In the genomic region with DNA sequence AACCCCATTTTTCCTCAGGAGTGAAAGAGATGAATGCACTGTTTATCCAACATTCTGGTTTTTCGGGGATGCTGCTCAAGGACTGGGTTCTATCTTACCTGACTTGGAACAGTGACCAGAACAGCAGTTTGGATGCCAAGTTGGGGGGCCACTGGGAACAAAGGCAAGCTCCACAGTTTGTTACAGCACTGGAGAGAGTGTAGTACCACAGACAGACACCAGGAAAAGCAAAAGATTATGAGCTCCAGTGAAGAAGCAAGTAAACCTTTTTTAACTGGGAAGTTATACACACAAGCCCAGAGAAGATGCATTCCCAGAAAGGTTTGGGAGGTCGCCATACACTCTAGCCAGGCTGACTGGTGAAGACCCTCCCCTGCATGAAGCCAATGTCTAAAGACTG, we compare ENCODE assay signal across 20 cellular contexts. TPM values are rescaled to one million over a fixed set of nuclear protein-coding genes. Genes with fewer than 3 reads are reported as not detected.
"Had no signal": no experiment of that assay in that cellular context is flagged by ENCODE, and none has a peak within 500 bp of the region (broad histone marks: within the 10 kb centered on the region; RNA-seq: fewer than 3 reads in every experiment).

No MANE protein-coding gene starts in this region.

- H3K4me1 ChIP-seq: breast epithelium, left ventricle myocardium inferior, spleen, stomach, testis, upper lobe of right lung had no signal

- H3K4me3 Mint-ChIP-seq: activated T-helper 1 cell treated with anti-CD3 and anti-CD28 coated beads, Interleukin-12 subunit alpha, Interleukin-12 subunit beta, Interleukin-2, Interleukin-4 antibody, amounts not matched to agents 30 ng/mL and 10 ng/mL and 1 ng/mL, durations not matched to agents 14 hours and 24 hours and 36 hours; memory B cell; natural killer cell; T-cell had no signal

- DNase-seq: activated CD4-positive, CD25-positive, alpha-beta regulatory T cell treated with anti-CD3 and anti-CD28 coated beads, Interleukin-2, amount 50 U/mL, for 72 hours; activated naive CD4-positive, alpha-beta T cell; anterior cingulate cortex; hippocampal formation; left ventricle myocardium inferior; natural killer cell; spleen; stimulated activated CD4-positive, alpha-beta T cell treated with anti-CD3 and anti-CD28 coated beads, Interleukin-1b, Interleukin-23, amount 100 ng/mL, for 48 hours; stomach; T-cell; T-helper 9 cell; testis; upper lobe of right lung had no signal

- H3K27me3 ChIP-seq: breast epithelium, spleen, stomach, testis, upper lobe of right lung had no signal

- ATAC-seq: natural killer cell, sciatic nerve, T-cell, upper lobe of right lung had no signal

- H3K27ac Mint-ChIP-seq: activated T-helper 1 cell treated with anti-CD3 and anti-CD28 coated beads, Interleukin-12 subunit alpha, Interleukin-12 subunit beta, Interleukin-2, Interleukin-4 antibody, amounts not matched to agents 30 ng/mL and 10 ng/mL and 1 ng/mL, durations not matched to agents 14 hours and 24 hours and 36 hours; memory B cell; natural killer cell; T-cell had no signal

- H3K36me3 Mint-ChIP-seq: T-cell had no signal

- H3K4me3 ChIP-seq: breast epithelium, left ventricle myocardium inferior, spleen, stomach, testis, upper lobe of right lung had no signal

- H3K4me1 Mint-ChIP-seq: memory B cell, natural killer cell, T-cell had no signal

- H3K27ac ChIP-seq: breast epithelium, left ventricle myocardium inferior, spleen, stomach, testis, upper lobe of right lung had no signal

- H3K27me3 Mint-ChIP-seq: memory B cell, T-cell had no signal

- H3K36me3 ChIP-seq: breast epithelium, left ventricle myocardium inferior, spleen, stomach, upper lobe of right lung had no signal

RNA-seq across cellular contexts. Expression of a gene that starts 13.6 kb away (rescaled TPM):
- total RNA-seq: activated T-helper 1 cell treated with anti-CD3 and anti-CD28 coated beads, Interleukin-12 subunit alpha, Interleukin-12 subunit beta, Interleukin-2, Interleukin-4 antibody, amounts not matched to agents 30 ng/mL and 10 ng/mL and 1 ng/mL, durations not matched to agents 14 hours and 24 hours and 36 hours; glomerular endothelial cell; natural killer cell had no signal

RNA-seq across cellular contexts. Expression of a gene that starts 29.5 kb away (rescaled TPM):
- total RNA-seq: activated CD8-positive, alpha-beta memory T cell treated with anti-CD3 and anti-CD28 coated beads for 36 hours; activated T-helper 1 cell treated with anti-CD3 and anti-CD28 coated beads, Interleukin-12 subunit alpha, Interleukin-12 subunit beta, Interleukin-2, Interleukin-4 antibody, amounts not matched to agents 30 ng/mL and 10 ng/mL and 1 ng/mL, durations not matched to agents 14 hours and 24 hours and 36 hours; glomerular endothelial cell; kidney epithelial cell; natural killer cell; T-cell had no signal
